In the genomic region with DNA sequence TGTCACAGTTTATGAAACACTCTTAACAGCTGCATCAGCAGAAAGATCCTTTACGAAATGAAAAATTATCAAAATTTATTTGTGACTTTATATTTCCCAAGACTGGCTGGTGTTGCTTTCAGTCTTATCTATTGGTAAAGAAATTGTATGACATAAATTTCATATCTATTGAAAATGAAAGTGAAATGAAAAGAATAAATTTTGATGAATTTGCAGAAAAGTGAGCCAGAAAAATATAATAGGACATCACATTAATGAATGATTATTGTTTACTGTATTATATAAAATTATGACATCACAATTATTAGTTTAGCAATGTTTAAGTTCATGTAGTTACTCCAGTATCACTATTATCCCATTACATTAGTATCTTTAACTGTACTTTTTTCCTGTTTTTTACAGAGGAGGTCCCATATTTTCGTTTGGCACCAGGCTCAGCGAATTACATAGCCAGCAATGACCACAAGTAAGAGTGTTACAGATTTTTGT, we compare ENCODE assay signal across 1 cellular context.
TF ChIP-seq lines count a peak whose summit lies in the region.

No MANE protein-coding gene starts in this region.

TF ChIP-seq in HepG2, 621 proteins besides CTCF, POLR2A, EP300 and RAD21:
- TF ChIP-seq ISX (CRISPR knock-in tag; conservative IDR thresholded peaks at IDR 0.05) (no peak), ATF7 (IDR thresholded peaks at IDR 0.05) (peak; percentile 73), ATF7 (CRISPR knock-in tag; IDR thresholded peaks at IDR 0.05) (no peak), MAFF (IDR thresholded peaks at IDR 0.05; ENCODE audit: low read depth, low read length) (peak; percentile 11; the same call in 1 of the 2 replicates), EHMT2 (IDR thresholded peaks at IDR 0.05; ENCODE audit: borderline replicate concordance, low read depth, low read length) (no peak), MAFK (conservative IDR thresholded peaks at IDR 0.05 in 1 of 2, IDR thresholded peaks at IDR 0.05 in 1 of 2; ENCODE audit: low read length in 2 of 2) (0 out of 4 replicates have a peak, but pooled peaks of 1 of the 2 experiments have one; percentile 35)
